ENCODE assay signal across 7 cellular contexts in the genomic region with DNA sequence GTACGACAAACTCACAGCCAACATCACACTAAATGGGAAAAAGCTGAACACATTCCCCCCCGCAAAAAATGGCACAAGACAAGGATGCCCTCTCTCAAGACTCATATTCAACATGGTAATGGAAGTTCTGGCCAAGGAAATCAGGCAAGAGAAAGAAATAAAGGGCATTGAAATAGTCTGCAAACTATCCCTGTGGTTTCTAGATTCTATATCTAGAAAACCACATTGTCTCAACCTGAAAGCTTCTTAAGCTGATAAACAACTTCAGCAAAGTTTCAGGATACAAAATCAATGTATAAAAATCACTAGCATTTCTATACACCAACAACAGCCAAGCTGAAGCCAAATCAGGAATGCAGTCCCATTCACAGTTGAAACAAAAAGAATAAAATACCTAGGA.
"Had no signal": no experiment of that assay in that cellular context is flagged by ENCODE, and none has a peak within 500 bp of the region (broad histone marks: within the 10 kb centered on the region; RNA-seq: fewer than 3 reads in every experiment).

No MANE protein-coding gene starts in this region.

- DNase-seq: H9, HCEC 1CT had no signal

- FAIRE-seq: H54, HepG2 had no signal

- H3K27me3 Mint-ChIP-seq: IgD-negative memory B cell had no signal

- H3K4me3 Mint-ChIP-seq: GM23338, H9, IgD-negative memory B cell had no signal

- H3K27ac Mint-ChIP-seq: GM23338, H9, IgD-negative memory B cell had no signal

- ATAC-seq: GM23338, HepG2 had no signal

- H3K4me2 ChIP-seq: GM23338 had no signal

- H3K4me3 ChIP-seq: GM23338 had no signal

- H3K4me1 Mint-ChIP-seq: GM23338, H9 had no signal

- H3K27ac ChIP-seq: HL-60 had no signal

- H2AFZ ChIP-seq: GM23338 had no signal
